Comparison of ENCODE assay signal across 12 cellular contexts in the genomic region with DNA sequence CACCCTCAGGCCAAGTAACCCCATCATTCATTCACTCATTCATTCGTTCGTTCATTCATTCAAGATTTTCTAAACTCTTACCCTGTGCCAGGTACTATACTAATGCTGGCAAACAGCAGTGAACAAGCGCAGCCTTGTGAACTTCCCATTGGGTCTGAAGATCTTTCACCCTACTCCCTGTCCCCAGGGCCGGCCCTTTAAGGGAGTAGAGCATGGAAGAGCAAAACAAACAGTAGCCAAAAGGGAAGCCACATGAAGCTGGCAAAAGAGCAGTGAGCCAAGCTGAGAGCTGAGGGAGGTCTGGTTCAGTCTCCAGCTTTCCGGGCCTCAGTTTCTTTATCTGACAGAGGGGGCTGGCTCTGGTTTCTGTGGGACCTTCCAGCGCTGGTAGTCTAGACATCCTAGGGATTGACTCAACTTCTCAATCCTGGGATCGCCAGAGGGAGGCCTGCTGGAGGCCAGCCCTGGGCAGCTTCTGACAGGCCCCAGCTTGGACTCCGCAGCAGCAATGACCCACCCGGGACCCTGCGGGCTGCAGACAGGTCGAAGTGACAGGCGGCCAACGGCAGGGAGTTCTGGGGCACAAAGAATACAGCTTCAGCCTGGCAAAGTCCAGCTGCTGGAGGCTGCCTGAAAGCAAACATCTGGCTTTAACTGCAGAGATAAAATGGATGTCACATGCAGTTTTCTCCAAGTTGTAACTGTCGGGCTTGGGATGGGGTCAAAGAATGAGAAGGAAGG. TPM values are rescaled to one million over a fixed set of nuclear protein-coding genes. Genes with fewer than 3 reads are reported as not detected.
DNase-seq lines count a peak whose midpoint lies in the region; ATAC-seq and TF ChIP-seq lines count a peak whose summit lies in the region.
"Had no signal": no experiment of that assay in that cellular context is flagged by ENCODE, and none has a peak within 500 bp of the region (broad histone marks: within the 10 kb centered on the region; RNA-seq: fewer than 3 reads in every experiment).

No MANE protein-coding gene starts in this region.

- H3K27ac ChIP-seq in SK-N-SH (ENCODE audit: low read depth in 2 of 2, low read length in 1 of 2) (peak overlapping the region; percentile 91 to 96), gastroesophageal sphincter (peak overlapping the region; percentile 90 to 99 (median 94))

- in situ Hi-C loops in G401 (cut with HindIII; ENCODE audit: low sequenced_read_pairs): no loop called here
- in situ Hi-C loops in KBM-7 (cut with MboI; ENCODE audit: low pct_unique_long_range_greater_than_20kb, low sequenced_read_pairs): no loop called here

- ATAC-seq in gastroesophageal sphincter: no peak
- ATAC-seq in GM19351 (IDR thresholded peaks at IDR 0.05; ENCODE audit: unreplicated experiment): no peak
- ATAC-seq: T-helper 17 cell had no signal

- H3K9me3 ChIP-seq in BE2C (no peaks in the 10 kb centered on the region), SK-N-SH (no peaks in the 10 kb centered on the region), gastroesophageal sphincter (no peaks in the 10 kb centered on the region)

- peak overlapping the region; percentile 82 for H3K4me2 ChIP-seq in SK-N-SH

- H3K9me2 ChIP-seq in SK-N-SH: no peaks in the 10 kb centered on the region

- no peak overlapping the region for H2AFZ ChIP-seq in SK-N-SH (ENCODE audit: low read depth)

- CTCF ChIA-PET in SK-N-SH (lab: Yijun Ruan, JAX): interaction anchor here (0.9 to 4.2 kb wide), 7 partner anchors 9 to 138 kb away, joined by 3 to 29 read pairs (median 5); no protein-coding TSS in a partner anchor

- peak overlapping the region; percentile 56 for H3K27ac Mint-ChIP-seq in progenitor cell of endocrine pancreas
- H3K27ac Mint-ChIP-seq: CD8-positive, alpha-beta memory T cell; T-helper 17 cell had no signal

- H4K20me1 ChIP-seq in SK-N-SH (ENCODE audit: insufficient read depth): peaks cover 95% of the 10 kb centered on the region

- no peak overlapping the region for H3K4me3 Mint-ChIP-seq in progenitor cell of endocrine pancreas (ENCODE audit: low read depth)
- H3K4me3 Mint-ChIP-seq: CD8-positive, alpha-beta memory T cell; T-helper 17 cell had no signal

- TF ChIP-seq POLR2A in gastroesophageal sphincter (IDR thresholded peaks at IDR 0.05): no peak
- no peak for TF ChIP-seq POLR2A in lower leg skin (IDR thresholded peaks at IDR 0.05)

- H3K4me1 ChIP-seq in BE2C (peaks cover 53% of the 10 kb centered on the region), SK-N-SH (ENCODE audit: control insufficient read depth in 1 of 2, insufficient read depth in 2 of 2, low read depth in 1 of 2, low read length in 1 of 2) (peaks cover 74 to 93% of the 10 kb centered on the region in 2 experiments), gastroesophageal sphincter (peaks cover 29 to 99% (median 81%) of the 10 kb centered on the region in 3 donors)

- TF ChIP-seq CTCF in BE2C (IDR thresholded peaks at IDR 0.05; ENCODE audit: low read depth, low read length) (no peak), SK-N-SH (IDR thresholded peaks at IDR 0.05) (no peak), gastroesophageal sphincter (IDR thresholded peaks at IDR 0.05) (no peak), progenitor cell of endocrine pancreas (IDR thresholded peaks at IDR 0.05; ENCODE audit: unreplicated experiment) (no peak), lower leg skin (IDR thresholded peaks at IDR 0.05) (no peak)

- H3K27me3 Mint-ChIP-seq in progenitor cell of endocrine pancreas: no peaks in the 10 kb centered on the region
- H3K27me3 Mint-ChIP-seq: T-helper 17 cell had no signal

- H3K27me3 ChIP-seq in BE2C (no peaks in the 10 kb centered on the region), SK-N-SH (ENCODE audit: insufficient read depth) (no peaks in the 10 kb centered on the region), gastroesophageal sphincter (no peaks in the 10 kb centered on the region)

- no peaks in the 10 kb centered on the region for H3K9me3 Mint-ChIP-seq in progenitor cell of endocrine pancreas (ENCODE audit: low read depth)
- H3K9me3 Mint-ChIP-seq: CD8-positive, alpha-beta memory T cell had no signal

- POLR2A ChIA-PET in SK-N-SH (lab: Yijun Ruan, JAX): interaction anchor here (1.1 to 1.5 kb wide), 3 partner anchors 10 to 26 kb away, joined by 3 to 5 read pairs (median 3); no protein-coding TSS in a partner anchor

- H3F3A ChIP-seq in SK-N-SH (replicated peaks; ENCODE audit: insufficient read depth): peaks cover 49% of the 10 kb centered on the region

- no peak for TF ChIP-seq RAD21 in SK-N-SH (IDR thresholded peaks at IDR 0.05; ENCODE audit: low read length)

- peak; percentile 38 for DNase-seq in BE2C
- DNase-seq in SK-N-SH: peak; percentile 66
- DNase-seq in progenitor cell of endocrine pancreas (ENCODE audit: low spot score, unreplicated experiment): no peak
- DNase-seq in G401 (ENCODE audit: low spot score): no peak
- DNase-seq in KBM-7: no peak
- no peak for DNase-seq in lower leg skin (ENCODE audit: low spot score in 2 of 2)
- DNase-seq: activated effector memory CD4-positive, alpha-beta T cell treated with Interleukin-2 at 50 U/mL for 16 hours; NCI-H345; T-helper 17 cell had no signal

- no peak for TF ChIP-seq EP300 in SK-N-SH (IDR thresholded peaks at IDR 0.05; ENCODE audit: borderline replicate concordance in 1 of 2, low read depth in 1 of 2, low read length in 1 of 2)
- no peak for TF ChIP-seq EP300 in gastroesophageal sphincter (IDR thresholded peaks at IDR 0.05)

- H3K4me3 ChIP-seq in BE2C (ENCODE audit: low read depth, low read length): peak overlapping the region; percentile 40
- H3K4me3 ChIP-seq in SK-N-SH (ENCODE audit: low read depth in 2 of 2, low read length in 1 of 2): 0 out of 4 replicates have a peak overlapping the region, but pooled peaks of 1 of the 2 experiments have one; percentile 54
- peak overlapping the region in 1 of 2 donors; percentile 35 for H3K4me3 ChIP-seq in gastroesophageal sphincter
- H3K4me3 ChIP-seq in lower leg skin (ENCODE audit: low read depth, poor library complexity, severe bottlenecking): no peak overlapping the region

- WGBS in SK-N-SH (ENCODE audit: low lambda C conversion rate): 43% methylated on average over 9 of the region's 14 CpGs
- WGBS in gastroesophageal sphincter (ENCODE audit: low coverage in 1 of 2), 2 donors: no CpG with 5 or more reads among the region's 14 CpGs
- 28 to 46% methylated on average over 14 of the region's 14 CpGs for WGBS in lower leg skin, 2 donors

- H3K36me3 ChIP-seq in BE2C: no peaks in the 10 kb centered on the region
- peaks cover 0 to 12% of the 10 kb centered on the region in 2 experiments for H3K36me3 ChIP-seq in SK-N-SH (replicated peaks in 1 of 2; ENCODE audit: control insufficient read depth in 1 of 2, insufficient read depth in 2 of 2, low read length in 1 of 2)
- no peaks in the 10 kb centered on the region for H3K36me3 ChIP-seq in gastroesophageal sphincter

- intact Hi-C loops in lower leg skin (cut with DNase I; ENCODE audit: low total_unique reads): no loop called here

- H3K9ac ChIP-seq in SK-N-SH: peak overlapping the region; percentile 48; the same call in 1 of the 2 replicates

- H3K79me2 ChIP-seq in SK-N-SH (ENCODE audit: insufficient read depth): peaks cover 100% of the 10 kb centered on the region

- no peaks in the 10 kb centered on the region for H3K36me3 Mint-ChIP-seq in progenitor cell of endocrine pancreas (ENCODE audit: insufficient read depth)
- H3K36me3 Mint-ChIP-seq: CD8-positive, alpha-beta memory T cell had no signal

- peaks cover 10% of the 10 kb centered on the region for H3K4me1 Mint-ChIP-seq in progenitor cell of endocrine pancreas (ENCODE audit: low read depth)

TF ChIP-seq in SK-N-SH, 30 proteins besides CTCF, POLR2A, EP300 and RAD21:
- TF ChIP-seq SMC3 (IDR thresholded peaks at IDR 0.05; ENCODE audit: low read depth, low read length) (no peak), GATA2 (CRISPR knock-in tag; IDR thresholded peaks at IDR 0.05) (0 out of 2 replicates have a peak, but pooled peaks have one; percentile 16), FOXJ3 (CRISPR knock-in tag; IDR thresholded peaks at IDR 0.05) (0 out of 2 replicates have a peak, but pooled peaks have one; percentile 8), RCOR1 (IDR thresholded peaks at IDR 0.05; ENCODE audit: low read length) (no peak; the same call in 1 of the 2 replicates)

RNA-seq across cellular contexts. Expression of a gene that starts 27.1 kb away (rescaled TPM):
- polyA plus RNA-seq in BE2C (2012; ENCODE audit: insufficient read depth, insufficient read length, low read depth): 321 TPM
- polyA plus RNA-seq in SK-N-SH (2012; rRNA removed): 266 and 319 TPM in 2 replicates
- polyA plus RNA-seq in SK-N-SH (2012; cell fraction: cytosol; rRNA removed): 144 and 218 TPM in 2 replicates
- polyA plus RNA-seq in SK-N-SH (2012; cell fraction: nucleus; rRNA removed): 589 and 740 TPM in 2 replicates
- 1,000 to 10,000 TPM in 2 of 4 donors, 100 to 1,000 TPM in 2; 776 to 1,910 (median 969) TPM for total RNA-seq in gastroesophageal sphincter
- 92.6 and 105 TPM in 2 replicates for total RNA-seq in progenitor cell of endocrine pancreas
- 78.8 and 90.9 TPM in 2 replicates for total RNA-seq in G401 (2014; rRNA removed; shearing (Covaris generic))
- 100 to 1,000 TPM in 2 of 4 donors, 10 to 100 TPM in 2; 31.9 to 111 (median 76.1) TPM for total RNA-seq in lower leg skin

Comparison
In these comparisons a context has a peak if more than half of its experiments do, and no peak if none do; other contexts are left out.
1. DNase-seq: peak in BE2C (single experiment) and SK-N-SH (single experiment); none in progenitor cell of endocrine pancreas (single experiment), G401 (single experiment), KBM-7 (single experiment) and lower leg skin (0 of 2).